8 cellular contexts compared by ENCODE assay signal in the genomic region with DNA sequence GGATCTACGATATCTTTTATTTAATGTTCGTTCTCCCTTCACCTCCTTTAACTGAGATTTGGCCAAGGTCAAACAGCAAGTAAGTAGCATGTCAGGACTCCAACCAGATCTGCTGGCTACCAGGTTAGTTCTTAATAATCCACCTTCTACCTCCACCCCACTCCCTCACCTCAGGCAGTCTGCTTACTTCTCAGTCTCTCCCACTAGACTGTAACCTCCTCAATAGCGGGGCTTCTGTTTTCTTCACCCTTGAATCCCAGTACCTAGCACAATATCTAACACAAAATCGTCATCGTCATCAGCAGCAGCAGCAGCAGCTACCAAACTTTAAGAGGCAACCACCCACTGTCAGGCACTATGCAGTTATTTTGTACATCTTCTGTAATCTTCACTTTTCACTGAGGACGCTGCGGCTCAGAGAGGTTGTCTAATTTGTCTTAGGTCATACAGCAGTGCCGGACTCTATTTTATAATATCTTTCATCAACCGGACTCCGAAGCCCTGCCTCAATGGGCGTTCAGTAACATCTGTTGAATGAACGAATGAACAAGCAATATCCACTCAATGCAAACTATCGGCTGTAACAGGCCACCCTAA. TPM values are rescaled to one million over a fixed set of nuclear protein-coding genes. Genes with fewer than 3 reads are reported as not detected.
DNase-seq lines count a peak whose midpoint lies in the region; ATAC-seq, FAIRE-seq and TF ChIP-seq lines count a peak whose summit lies in the region.

No MANE protein-coding gene starts in this region.

- no peak overlapping the region for H3K56ac ChIP-seq in H1 (replicated peaks; ENCODE audit: insufficient read length, low read depth, low read length)

- no peaks in the 10 kb centered on the region for H3K9me2 ChIP-seq in OCI-LY1 (ENCODE audit: low read depth, low read length)

- no peak for TF ChIP-seq EP300 in H1 (IDR thresholded peaks at IDR 0.05; ENCODE audit: borderline replicate concordance in 1 of 2, low read depth in 2 of 2, low read length in 2 of 2)

- H3K36me3 ChIP-seq in DND-41 (ENCODE audit: insufficient read depth, low read length) (no peaks in the 10 kb centered on the region; the same call in 1 of the 2 replicates), OCI-LY1 (ENCODE audit: insufficient read depth, low read length) (no peaks in the 10 kb centered on the region), H1 (ENCODE audit: control insufficient read depth in 2 of 4, insufficient read depth in 4 of 4, low read length in 3 of 4) (no peaks in the 10 kb centered on the region), osteoblast (ENCODE audit: insufficient read depth, low read length) (no peaks in the 10 kb centered on the region)

- H2BK12ac ChIP-seq in H1 (ENCODE audit: low read depth, low read length), result no peak overlapping the region

- H3K9ac ChIP-seq in DND-41 (ENCODE audit: low read depth, low read length) (peak overlapping the region; percentile 91), OCI-LY1 (ENCODE audit: low read length) (peak overlapping the region; percentile 54), H1 (replicated peaks in 1 of 4; ENCODE audit: extremely low read depth in 1 of 4, low read depth in 3 of 4, low read length in 3 of 4) (peak overlapping the region in 2 of 4 experiments; percentile 46 to 58; a peak in 3 of 7 replicates)

- no peak for FAIRE-seq in H1 (lab: Jason Lieb, UNC)

- 18% methylated on average over 13 of the region's 13 CpGs; no CpG with 5 or more reads in 1 of the 2 experiments for WGBS in H1 (ENCODE audit: extremely low coverage in 1 of 2, insufficient coverage in 1 of 2, insufficient read length in 1 of 2, insufficient replicate concordance in 2 of 2, low coverage in 1 of 2, low lambda C conversion rate in 2 of 2, missing lambda C conversion rate in 1 of 2), 2 experiments

- no peak overlapping the region for H4K91ac ChIP-seq in H1 (replicated peaks; ENCODE audit: insufficient read length, low read length)

- H3K79me2 ChIP-seq in DND-41 (ENCODE audit: insufficient read depth, low read length), result peaks cover 15% of the 10 kb centered on the region
- no peaks in the 10 kb centered on the region for H3K79me2 ChIP-seq in OCI-LY1 (ENCODE audit: insufficient read depth, low read length)
- H3K79me2 ChIP-seq in H1 (ENCODE audit: control insufficient read depth in 1 of 2, insufficient read depth in 2 of 2, low read length in 2 of 2), result peaks cover 0 to 23% of the 10 kb centered on the region in 2 experiments; a peak in 3 of 4 replicates
- peaks cover 30% of the 10 kb centered on the region for H3K79me2 ChIP-seq in osteoblast (ENCODE audit: insufficient read depth, low read length)

- H3K27ac ChIP-seq in DND-41 (ENCODE audit: low read length) (peak overlapping the region; percentile 69; the same call in 1 of the 2 replicates), OCI-LY1 (ENCODE audit: low read depth, low read length, poor library complexity, severe bottlenecking) (no peak overlapping the region), H1 (ENCODE audit: low read depth, low read length) (no peak overlapping the region), osteoblast (ENCODE audit: low read depth, low read length) (peak overlapping the region; percentile 65)

- no peak overlapping the region for H4K8ac ChIP-seq in H1 (ENCODE audit: extremely low read depth, insufficient read depth, low read length)

- peak overlapping the region; percentile 52 for H3K14ac ChIP-seq in H1 (ENCODE audit: insufficient read length)

- H2BK20ac ChIP-seq in H1 (ENCODE audit: low read length), result no peak overlapping the region

- peak overlapping the region; percentile 38; the same call in 1 of the 2 replicates for H3K18ac ChIP-seq in H1 (ENCODE audit: extremely low read depth, low read length)

- no peak overlapping the region for H2BK120ac ChIP-seq in H1 (replicated peaks; ENCODE audit: low read depth, low read length)

- H3K4me1 ChIP-seq in DND-41 (ENCODE audit: insufficient read depth, low read length), result peaks cover 42% of the 10 kb centered on the region
- peaks cover 11% of the 10 kb centered on the region for H3K4me1 ChIP-seq in OCI-LY1 (ENCODE audit: insufficient read depth, low read length, severe bottlenecking)
- peaks cover 0 to 11% (median 4%) of the 10 kb centered on the region in 4 experiments; a peak in 3 of 7 replicates for H3K4me1 ChIP-seq in H1 (replicated peaks in 1 of 4; ENCODE audit: control insufficient read depth in 3 of 4, insufficient read depth in 4 of 4, low read length in 3 of 4)
- peaks cover 23% of the 10 kb centered on the region for H3K4me1 ChIP-seq in osteoblast (ENCODE audit: insufficient read depth, low read length)

- TF ChIP-seq POLR2A in H1 (IDR thresholded peaks at IDR 0.05; ENCODE audit: control extremely low read depth in 1 of 2, low read depth in 2 of 2, low read length in 2 of 2), result no peak; a peak in 1 of 3 replicates

- H3K4me2 ChIP-seq in DND-41 (ENCODE audit: insufficient read depth, low read length) (peak overlapping the region; percentile 71), OCI-LY1 (ENCODE audit: low read length) (peak overlapping the region; percentile 92), H1 (ENCODE audit: insufficient read depth in 1 of 2, low read depth in 2 of 2, low read length in 2 of 2) (peak overlapping the region; percentile 90 to 92), osteoblast (ENCODE audit: insufficient read depth, low read length) (peak overlapping the region; percentile 100)

- H2BK5ac ChIP-seq in H1 (ENCODE audit: low read depth, low read length), result peak overlapping the region; percentile 62; the same call in 1 of the 2 replicates

- H3F3A ChIP-seq in OCI-LY1 (ENCODE audit: insufficient read depth, low read length), result no peaks in the 10 kb centered on the region

- TF ChIP-seq RAD21 in H1 (IDR thresholded peaks at IDR 0.05 in 1 of 2, conservative IDR thresholded peaks at IDR 0.05 in 1 of 2; ENCODE audit: low read depth in 2 of 2, low read length in 2 of 2), result no peak

- H3K4me3 ChIP-seq in DND-41 (ENCODE audit: low read depth in 1 of 2, low read length in 2 of 2) (peak overlapping the region; percentile 64 to 73; a peak in 3 of 4 replicates), OCI-LY1 (ENCODE audit: low read depth, low read length, poor library complexity, severe bottlenecking) (peak overlapping the region; percentile 93), H1 (ENCODE audit: extremely low read depth in 1 of 4, insufficient read depth in 2 of 4, low read depth in 3 of 4, low read length in 4 of 4) (peak overlapping the region; percentile 63 to 94 (median 74)), osteoblast (ENCODE audit: insufficient read depth, low read length) (peak overlapping the region; percentile 87)

- no peak for ATAC-seq in DND-41 (ENCODE audit: insufficient read depth, low read depth)
- no peak for ATAC-seq in GM19395 (IDR thresholded peaks at IDR 0.05; ENCODE audit: unreplicated experiment)

- no peaks in the 10 kb centered on the region for H3K27me3 ChIP-seq in DND-41 (ENCODE audit: insufficient read depth, low read length, poor library complexity)
- peaks cover 5% of the 10 kb centered on the region; the same call in 1 of the 2 replicates for H3K27me3 ChIP-seq in OCI-LY1 (ENCODE audit: insufficient read depth, low read length)
- no peaks in the 10 kb centered on the region; a peak in 2 of 7 replicates for H3K27me3 ChIP-seq in H1 (replicated peaks in 1 of 4; ENCODE audit: control insufficient read depth in 3 of 4, extremely low read depth in 1 of 4, insufficient read depth in 3 of 4, low read length in 3 of 4)
- H3K27me3 ChIP-seq in osteoblast (ENCODE audit: insufficient read depth, low read length), result no peaks in the 10 kb centered on the region

- H2AK5ac ChIP-seq in H1 (ENCODE audit: low read depth, low read length), result no peak overlapping the region

- H3K9me3 ChIP-seq in DND-41 (ENCODE audit: insufficient read depth, low read length, severe bottlenecking) (no peaks in the 10 kb centered on the region), OCI-LY1 (ENCODE audit: low read length) (no peaks in the 10 kb centered on the region), H1 (ENCODE audit: insufficient read depth in 2 of 2, low read depth in 1 of 2, low read length in 1 of 2) (no peaks in the 10 kb centered on the region), osteoblast (ENCODE audit: low read depth, low read length) (no peaks in the 10 kb centered on the region)

- no peaks in the 10 kb centered on the region for H3K79me1 ChIP-seq in H1 (ENCODE audit: low read depth, low read length)

- DNase-seq in DND-41 (no peak), H1 (ENCODE audit: low read depth in 1 of 2, low spot score in 2 of 2) (no peak), osteoblast (ENCODE audit: insufficient read length, low spot score, missing footprints) (no peak), activated gamma-delta T cell treated with Interleukin-2 at 50 U/mL for 16 hours (no peak), kidney glomerular epithelial cell (lab: John Stamatoyannopoulos, UW) (no peak), superior temporal gyrus (ENCODE audit: extremely low spot score) (no peak)

- H2BK15ac ChIP-seq in H1 (ENCODE audit: low read length), result no peak overlapping the region

- H4K20me1 ChIP-seq in DND-41 (ENCODE audit: insufficient read depth, low read length) (peaks cover 7% of the 10 kb centered on the region; the same call in 1 of the 2 replicates), OCI-LY1 (ENCODE audit: insufficient read depth, low read length) (no peaks in the 10 kb centered on the region), H1 (replicated peaks in 1 of 2; ENCODE audit: control insufficient read depth in 1 of 2, insufficient read depth in 2 of 2, low read length in 2 of 2) (peaks cover 8 to 10% of the 10 kb centered on the region in 2 experiments), osteoblast (ENCODE audit: insufficient read depth, low read length) (peaks cover 3% of the 10 kb centered on the region)

- POLR2A ChIA-PET in H1 (lab: Charles Lee; ENCODE audit: partially characterized antibody), result interaction anchor here (0.7 to 1.4 kb wide), 2 partner anchors 25 to 347 kb away, joined by 3 to 4 read pairs; no protein-coding TSS in a partner anchor

- CTCF ChIA-PET in H1 (lab: Charles Lee; ENCODE audit: partially characterized antibody), result interaction anchor here (0.9 to 2.3 kb wide), 4 partner anchors 14 to 516 kb away, joined by 3 to 7 read pairs (median 3); a partner anchor contains a TSS

- H3K23me2 ChIP-seq in H1 (ENCODE audit: low read depth, low read length), result peaks cover 17% of the 10 kb centered on the region

- H3K23ac ChIP-seq in H1 (ENCODE audit: insufficient read length), result no peak overlapping the region

- H2AFZ ChIP-seq in DND-41 (ENCODE audit: low read depth, low read length) (peak overlapping the region; percentile 73), OCI-LY1 (ENCODE audit: low read length) (peak overlapping the region; percentile 65; the same call in 1 of the 2 replicates), H1 (ENCODE audit: low read length) (peak overlapping the region; percentile 64), osteoblast (ENCODE audit: low read length) (peak overlapping the region; percentile 99)

- no peak overlapping the region for H3K4ac ChIP-seq in H1 (replicated peaks; ENCODE audit: insufficient read length, low read depth, low read length)

- TF ChIP-seq CTCF in DND-41 (IDR thresholded peaks at IDR 0.05; ENCODE audit: borderline replicate concordance, extremely low read depth, low read length, poor library complexity, severe bottlenecking) (no peak), OCI-LY1 (IDR thresholded peaks at IDR 0.05; ENCODE audit: low read length) (no peak), H1 (IDR thresholded peaks at IDR 0.05; ENCODE audit: control extremely low read depth in 1 of 3, insufficient read depth in 1 of 3, low read depth in 1 of 3, low read length in 3 of 3) (no peak), osteoblast (IDR thresholded peaks at IDR 0.05; ENCODE audit: extremely low read depth, low read depth, low read length) (no peak)

- H4K5ac ChIP-seq in H1 (ENCODE audit: insufficient read length, low read depth, low read length), result no peak overlapping the region

RNA-seq across cellular contexts. Expression of a gene that starts 0.9 kb away (rescaled TPM):
- total RNA-seq in H1 (2021; fragmentation: NEBNext Ultra II Directional; extraction: Animal tissue kit (Norgen Biotek cat#: 25700)), result 6.7 and 7.8 TPM in 2 replicates
- 2.1 and 2.3 TPM in 2 replicates for polyA plus RNA-seq in H1 (2011; rRNA removed)
- polyA plus RNA-seq in H1 (2011; cell fraction: cytosol; rRNA removed), result 2.5 TPM
- 4.2 TPM for polyA plus RNA-seq in H1 (2011; cell fraction: nucleus; rRNA removed)
- 3.5 to 5.5 TPM (median 4.2 TPM) in 4 replicates for polyA plus RNA-seq in H1 (2012, experiment 1 of 2)
- polyA plus RNA-seq in H1 (2012, experiment 2 of 2), result 1.3 TPM
- polyA plus RNA-seq in H1 (2013, experiment 1 of 2), result 2.7 TPM
- polyA plus RNA-seq in H1 (2013, experiment 2 of 2), result 2.5 TPM
- polyA minus RNA-seq in H1 (2011; rRNA and poly(A)+ RNA removed), result 14.3 and 19.3 TPM in 2 replicates
- 5.1 TPM for polyA minus RNA-seq in H1 (2011; cell fraction: cytosol; rRNA and poly(A)+ RNA removed)
- 34.4 TPM for polyA minus RNA-seq in H1 (2011; cell fraction: nucleus; rRNA and poly(A)+ RNA removed)
- 7.2 and 8.3 TPM in 2 replicates for total RNA-seq in osteoblast

Comparison
In these comparisons a context has a peak if more than half of its experiments do, and no peak if none do; other contexts are left out.
1. H3K27ac ChIP-seq: peak in DND-41 (single experiment) and osteoblast (single experiment); none in OCI-LY1 (single experiment) and H1 (single experiment).
2. Peak in every context shown above with its lines, with median percentiles within 50 percentile points of each other: H2AFZ ChIP-seq, H3K4me2 ChIP-seq and H3K4me3 ChIP-seq.